In genomic region chr20:20184711-20185110, GRCh38 we compare ENCODE assay signal across 16 cellular contexts.
"Had no signal": no experiment of that assay in that cellular context is flagged by ENCODE, and none has a peak within 500 bp of the region (broad histone marks: within the 10 kb centered on the region; RNA-seq: fewer than 3 reads in every experiment).

No MANE protein-coding gene starts in this region.

- H3K27ac ChIP-seq: hepatocyte, left ventricle myocardium inferior, upper lobe of right lung had no signal

- H3K79me2 ChIP-seq: hepatocyte had no signal

- H3K4me1 ChIP-seq: left ventricle myocardium inferior, upper lobe of right lung had no signal

- H3K36me3 ChIP-seq: left ventricle myocardium inferior, upper lobe of right lung had no signal

- H2AFZ ChIP-seq: hepatocyte had no signal

- H3K27me3 ChIP-seq: hepatocyte, upper lobe of right lung had no signal

- H3K4me3 ChIP-seq: hepatocyte, left ventricle myocardium inferior, upper lobe of right lung had no signal

- DNase-seq: activated B cell treated with CpG ODN at 0.5 μM for 24 hours; activated CD8-positive, alpha-beta memory T cell treated with anti-CD3 and anti-CD28 coated beads, Interleukin-2, amount 50 U/mL, for 48 hours; activated naive CD4-positive, alpha-beta T cell treated with Interleukin-2 at 50 U/mL for 16 hours; activated naive CD8-positive, alpha-beta T cell treated with anti-CD3 and anti-CD28 coated beads for 36 hours; activated T-cell treated with anti-CD3 and anti-CD28 coated beads, Interleukin-2, amount 50 U/mL, for 4 hours; central memory CD4-positive, alpha-beta T cell; effector CD8-positive, alpha-beta T cell; glutamatergic neuron; kidney glomerular epithelial cell; left ventricle myocardium inferior; naive thymus-derived CD4-positive, alpha-beta T cell; retina; stimulated activated naive CD4-positive, alpha-beta T cell treated with Interleukin-2 at 50 U/mL for 16 hours; T1000; upper lobe of right lung had no signal

- H3K9me3 ChIP-seq: upper lobe of right lung had no signal

- H3K4me2 ChIP-seq: hepatocyte had no signal
